Comparison of ENCODE assay signal across 8 cellular contexts in the genomic region with DNA sequence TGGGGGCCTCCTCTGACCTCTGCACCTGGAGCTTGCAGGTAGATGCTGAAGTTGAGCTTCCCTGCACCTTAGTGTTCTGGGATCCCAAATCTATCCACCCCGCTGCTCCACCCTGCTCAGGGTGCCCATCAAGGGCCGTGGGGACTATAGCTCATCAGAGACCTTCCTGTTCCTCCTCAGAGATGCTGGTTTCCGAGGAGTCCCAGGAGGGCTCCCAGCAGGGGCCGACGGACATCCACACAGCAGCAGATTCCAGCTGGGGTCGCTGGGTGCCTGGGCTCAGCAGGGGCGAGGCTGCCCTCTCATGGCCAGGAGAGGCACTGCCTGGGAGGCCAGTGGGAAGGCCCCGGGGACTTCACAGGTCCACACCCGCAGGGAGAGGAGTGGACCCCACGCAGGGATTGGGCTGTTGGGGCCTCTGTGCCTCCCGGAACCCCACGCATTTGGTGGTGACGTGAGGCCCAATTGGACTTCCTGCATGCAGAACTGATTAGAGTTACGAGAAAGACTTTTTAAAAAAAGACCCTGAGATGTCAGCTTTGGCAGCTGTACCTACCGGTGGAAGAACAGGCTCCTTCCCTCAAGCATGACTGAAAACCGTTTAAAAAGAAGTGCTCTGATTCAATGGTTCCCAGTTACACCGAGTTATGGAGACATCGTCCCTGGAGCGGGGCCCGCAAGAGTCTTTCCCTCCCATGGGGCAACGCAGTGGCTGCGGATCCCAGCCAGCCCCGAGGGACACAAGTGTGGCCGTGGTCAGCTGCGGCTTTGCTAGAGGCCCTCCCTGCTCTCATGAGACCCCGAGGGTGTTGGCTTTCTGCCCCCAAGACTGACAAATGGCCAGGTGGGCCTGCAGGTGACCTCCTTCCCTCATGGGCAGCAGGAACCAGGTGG. TPM values are rescaled to one million over a fixed set of nuclear protein-coding genes. Genes with fewer than 3 reads are reported as not detected.
DNase-seq lines count a peak whose midpoint lies in the region; ATAC-seq, FAIRE-seq and TF ChIP-seq lines count a peak whose summit lies in the region.

No MANE protein-coding gene starts in this region.

- H3K4me3 ChIP-seq in body of pancreas: no peak overlapping the region

- 28 to 31% methylated on average over 20 to 25 of the region's 26 CpGs for WGBS in body of pancreas, 2 donors

- intact Hi-C loops in body of pancreas (cut with DNase I): loop anchor here (5.0 kb wide), 1 partner anchor 115 kb away; no protein-coding TSS in a partner anchor

- H3K27ac ChIP-seq in body of pancreas: peak overlapping the region in 3 of 4 donors; percentile 25 to 60 (median 36)

- no peaks in the 10 kb centered on the region for H3K9me3 ChIP-seq in body of pancreas

- ATAC-seq in body of pancreas (peak; percentile 88), HG02588 (IDR thresholded peaks at IDR 0.05; ENCODE audit: unreplicated experiment) (no peak)

- no peak for FAIRE-seq in H54 (lab: Jason Lieb, UNC)

- no peaks in the 10 kb centered on the region for H3K27me3 ChIP-seq in body of pancreas

- TF ChIP-seq CTCF in body of pancreas (IDR thresholded peaks at IDR 0.05): peak; percentile 84 to 97 (median 91)

- H3K4me1 ChIP-seq in body of pancreas: peaks cover 4% of the 10 kb centered on the region

- TF ChIP-seq POLR2A in H54 (IDR thresholded peaks at IDR 0.05; ENCODE audit: low read depth, low read length) (no peak), body of pancreas (IDR thresholded peaks at IDR 0.05) (no peak)

- DNase-seq in Daoy (ENCODE audit: low read depth): peak; percentile 77
- DNase-seq in H54 (ENCODE audit: insufficient read length, low spot score): peak; percentile 86
- peak; percentile 58 for DNase-seq in NCI-H146 (lab: John Stamatoyannopoulos, UW)
- DNase-seq in UCSD-AML1 (lab: John Stamatoyannopoulos, UW; ENCODE audit: unreplicated experiment): peak; percentile 85
- DNase-seq in body of pancreas: peak; percentile 75 to 84 (median 77)
- peak; percentile 48 for DNase-seq in inferior parietal cortex (ENCODE audit: extremely low spot score)
- DNase-seq in stimulated activated CD4-positive, alpha-beta T cell treated with anti-CD3 and anti-CD28 coated beads, Interleukin-15, amount 100 ng/mL, for 48 hours (ENCODE audit: low read depth in 2 of 2): peak; percentile 60 to 64

- no peaks in the 10 kb centered on the region for H3K36me3 ChIP-seq in body of pancreas (replicated peaks in 1 of 2; ENCODE audit: insufficient read depth in 1 of 2, low read depth in 2 of 2)

RNA-seq across cellular contexts. Expression of a gene that starts 25.3 kb away (rescaled TPM):
- 15.4 and 16.3 TPM in 2 replicates for total RNA-seq in Daoy (2014; rRNA removed; shearing (Covaris generic))
- total RNA-seq in body of pancreas: 1 to 10 TPM; 2.6 to 6.2 TPM
